Comparison of ENCODE assay signal across 8 cellular contexts in genomic region chr2:137838255-137839092, GRCh38.
DNase-seq lines count a peak whose midpoint lies in the region; ATAC-seq and TF ChIP-seq lines count a peak whose summit lies in the region.

No MANE protein-coding gene starts in this region.

- DNase-seq in Daoy (ENCODE audit: low read depth), result peak; percentile 5
- peak; percentile 37 for DNase-seq in LoVo (ENCODE audit: low spot score)
- DNase-seq in SK-N-DZ (ENCODE audit: low spot score), result peak; percentile 48
- DNase-seq in fibroblast of pulmonary artery (ENCODE audit: low read depth), result peak; percentile 71
- no peak for DNase-seq in prostate gland (ENCODE audit: low spot score)
- DNase-seq in activated CD8-positive, alpha-beta memory T cell treated with anti-CD3 and anti-CD28 coated beads for 24 hours, result no peak
- DNase-seq in UCSD-AML1 (lab: John Stamatoyannopoulos, UW; ENCODE audit: unreplicated experiment), result no peak

- H3K27ac ChIP-seq in prostate gland, result no peak overlapping the region

- TF ChIP-seq POLR2A in prostate gland (IDR thresholded peaks at IDR 0.05), result no peak

- TF ChIP-seq CTCF in fibroblast of pulmonary artery (IDR thresholded peaks at IDR 0.05; ENCODE audit: low read length, missing control alignments) (peak; percentile 51), prostate gland (IDR thresholded peaks at IDR 0.05) (peak; percentile 33 to 79 (median 70))

- peak; percentile 62 for ATAC-seq in GM21723 (IDR thresholded peaks at IDR 0.05; ENCODE audit: unreplicated experiment)

- intact Hi-C loops in prostate gland (cut with DNase I), result loop anchor here (5.0 to 10.0 kb wide), 2 partner anchors 374 to 1416 kb away; no protein-coding TSS in a partner anchor

- H3K4me3 ChIP-seq in fibroblast of pulmonary artery (replicated peaks; ENCODE audit: low read depth, low read length) (no peak overlapping the region), prostate gland (no peak overlapping the region)

- H3K9me3 ChIP-seq in prostate gland, result no peaks in the 10 kb centered on the region

- H3K27me3 ChIP-seq in prostate gland (replicated peaks; ENCODE audit: insufficient read depth), result no peaks in the 10 kb centered on the region

- no peaks in the 10 kb centered on the region for H3K4me1 ChIP-seq in prostate gland (replicated peaks)

- WGBS in prostate gland, result 43% methylated on average over 8 of the region's 8 CpGs

- H3K36me3 ChIP-seq in prostate gland, result no peaks in the 10 kb centered on the region

Comparison
In these comparisons a context has a peak if more than half of its experiments do, and no peak if none do; other contexts are left out.
1. DNase-seq: peak in Daoy (single experiment), LoVo (single experiment), SK-N-DZ (single experiment) and fibroblast of pulmonary artery (single experiment); none in prostate gland (single experiment), activated CD8-positive, alpha-beta memory T cell treated with anti-CD3 and anti-CD28 coated beads for 24 hours (single experiment) and UCSD-AML1 (single experiment).